ENCODE assay signal across 8 cellular contexts in genomic region chr5:141878186-141878770, GRCh38. TPM values are rescaled to one million over a fixed set of nuclear protein-coding genes. Genes with fewer than 3 reads are reported as not detected.
DNase-seq lines count a peak whose midpoint lies in the region; ATAC-seq and TF ChIP-seq lines count a peak whose summit lies in the region.

Gene PCDH1 (minus strand): TSS chr5:141878410. CDS start chr5:141878262, 148 bp downstream.

- no peaks in the 10 kb centered on the region for H3K9me3 ChIP-seq in OCI-LY7 (ENCODE audit: low read length)
- H3K9me3 ChIP-seq in breast epithelium = no peaks in the 10 kb centered on the region
- no peaks in the 10 kb centered on the region for H3K9me3 ChIP-seq in iPS-18a (ENCODE audit: control insufficient read depth, low read depth, low read length)

- no TSS peak for BruUV-seq in OCI-LY7 (replicated peaks; lab: Mats Ljungman, UMichigan)

- peak within 1 kb of the TSS; percentile 82 for H3K9ac ChIP-seq in iPS-18a (ENCODE audit: low read length)

- TF ChIP-seq POLR2A in breast epithelium (IDR thresholded peaks at IDR 0.05) = no peak

- H3K9me2 ChIP-seq in OCI-LY7 (ENCODE audit: insufficient read depth, low read length) = no peaks in the 10 kb centered on the region

- peaks cover 10% of the 10 kb centered on the region for H3K4me1 ChIP-seq in OCI-LY7 (ENCODE audit: insufficient read depth, low read length, poor library complexity, severe bottlenecking)
- peaks cover 3 to 11% of the 10 kb centered on the region in 2 donors for H3K4me1 ChIP-seq in breast epithelium
- peaks cover 59% of the 10 kb centered on the region for H3K4me1 ChIP-seq in iPS-18a (ENCODE audit: control insufficient read depth, low read depth, low read length)

- POLR2A ChIA-PET in OCI-LY7 (lab: Charles Lee) = no interaction called here

- intact Hi-C loops in OCI-LY7 (cut with micrococcal nuclease; ENCODE audit: unreplicated experiment) = loop anchor here (5.0 kb wide), 2 partner anchors 41 to 66 kb away; no protein-coding TSS in a partner anchor
- intact Hi-C loops in breast epithelium (cut with DNase I; ENCODE audit: low total_unique reads) = loop anchor here (5.0 kb wide), 1 partner anchor 176 kb away; no protein-coding TSS in a partner anchor

- no peak within 1 kb of the TSS for H3K27ac ChIP-seq in OCI-LY7 (ENCODE audit: low read depth, low read length, poor library complexity, severe bottlenecking)
- H3K27ac ChIP-seq in breast epithelium = peak within 1 kb of the TSS; percentile 91 to 95
- peak within 1 kb of the TSS; percentile 56 for H3K27ac ChIP-seq in iPS-18a (ENCODE audit: low read length)

- H3K4me2 ChIP-seq in OCI-LY7 (ENCODE audit: low read length) = peak within 1 kb of the TSS; percentile 39; the same call in 1 of the 2 replicates

- DNase-seq in DMS 273 (lab: John Stamatoyannopoulos, UW; ENCODE audit: unreplicated experiment) (peak; percentile 75), DMS 273 treated with DMSO at 0.1 percent for 48 hours (lab: John Stamatoyannopoulos, UW) (no peak), OCI-LY7 (ENCODE audit: low spot score) (no peak), breast epithelium (ENCODE audit: low spot score in 2 of 2) (peak in 1 of 2 donors; percentile 41), renal cortical epithelial cell (ENCODE audit: low read depth) (no peak), NOMO-1 (lab: John Stamatoyannopoulos, UW; ENCODE audit: unreplicated experiment in 2 of 2) (no peak)

- CTCF ChIA-PET in OCI-LY7 (lab: Charles Lee; ENCODE audit: unreplicated experiment) = interaction anchor here (0.9 kb wide), 1 partner anchor 186 kb away, joined by 3 read pairs; no protein-coding TSS in a partner anchor

- ATAC-seq in GM21381 (IDR thresholded peaks at IDR 0.05; ENCODE audit: unreplicated experiment) = no peak

- H2AFZ ChIP-seq in OCI-LY7 (ENCODE audit: low read length) = no peak within 1 kb of the TSS

- peaks cover 5 to 12% of the 10 kb centered on the region in 2 donors for H3K27me3 ChIP-seq in breast epithelium
- no peaks in the 10 kb centered on the region for H3K27me3 ChIP-seq in iPS-18a (ENCODE audit: control insufficient read depth, insufficient read depth, low read length)

- no peaks in the 10 kb centered on the region for H3K79me2 ChIP-seq in OCI-LY7 (ENCODE audit: insufficient read depth, low read depth, low read length)

- no peaks in the 10 kb centered on the region for H4K20me1 ChIP-seq in OCI-LY7 (ENCODE audit: insufficient read depth, low read length)

- TF ChIP-seq CTCF in OCI-LY7 (conservative IDR thresholded peaks at IDR 0.05; ENCODE audit: low read length) (no peak), breast epithelium (IDR thresholded peaks at IDR 0.05) (no peak)

- H3K36me3 ChIP-seq in OCI-LY7 (ENCODE audit: insufficient read depth, low read length) = no peaks in the 10 kb centered on the region
- H3K36me3 ChIP-seq in breast epithelium = no peaks in the 10 kb centered on the region
- H3K36me3 ChIP-seq in iPS-18a (ENCODE audit: control insufficient read depth, low read depth, low read length) = no peaks in the 10 kb centered on the region

- no peak within 1 kb of the TSS for H3K4me3 ChIP-seq in OCI-LY7 (ENCODE audit: low read depth, low read length, poor library complexity, severe bottlenecking)
- peak within 1 kb of the TSS; percentile 54 to 91 (median 76) for H3K4me3 ChIP-seq in breast epithelium
- peak within 1 kb of the TSS; percentile 87 for H3K4me3 ChIP-seq in iPS-18a (ENCODE audit: low read length)

RNA-seq across cellular contexts. Expression of gene PCDH1, which starts in this region (rescaled TPM):
- total RNA-seq in OCI-LY7 (2014; rRNA removed; shearing (Covaris generic)) = not detected in 2 replicates
- total RNA-seq in OCI-LY7 (2022) = 0.41 TPM in 1 of 2 replicates, not detected in the other
- total RNA-seq in breast epithelium = 10 to 100 TPM; 28.3 to 72.7 (median 65.9) TPM
- 10.6 and 20.8 TPM in 2 replicates for total RNA-seq in renal cortical epithelial cell
